In genomic region chr10:37813763-37814162, GRCh38 we compare ENCODE assay signal across 11 cellular contexts. TPM values are rescaled to one million over a fixed set of nuclear protein-coding genes. Genes with fewer than 3 reads are reported as not detected.
"Had no signal": no experiment of that assay in that cellular context is flagged by ENCODE, and none has a peak within 500 bp of the region (broad histone marks: within the 10 kb centered on the region; RNA-seq: fewer than 3 reads in every experiment).

No MANE protein-coding gene starts in this region.

- H3K4me1 ChIP-seq: HAP-1 had no signal

- FAIRE-seq: H1, H54 had no signal

- DNase-seq: GM23248, GOT3, H7, H9, HCEC 1CT, HFFc6 had no signal

- H3K9me3 ChIP-seq: HAP-1 had no signal

- H3K36me3 ChIP-seq: HAP-1 had no signal

- H3K4me3 ChIP-seq: GM23248, GM23338, HAP-1 had no signal

- ATAC-seq: GM23338, HCT116 had no signal

- H2AFZ ChIP-seq: GM23248, GM23338 had no signal

- H3K27ac ChIP-seq: GM23248 had no signal

- H3K4me2 ChIP-seq: GM23338 had no signal

- H3K9ac ChIP-seq: GM23248 had no signal

RNA-seq across cellular contexts. Expression of gene ZNF248, which starts 43.6 kb away (rescaled TPM):
- total RNA-seq: H7 had no signal
- polyA plus RNA-seq: H1 had no signal
